Comparison of ENCODE assay signal across 9 cellular contexts in the genomic region with DNA sequence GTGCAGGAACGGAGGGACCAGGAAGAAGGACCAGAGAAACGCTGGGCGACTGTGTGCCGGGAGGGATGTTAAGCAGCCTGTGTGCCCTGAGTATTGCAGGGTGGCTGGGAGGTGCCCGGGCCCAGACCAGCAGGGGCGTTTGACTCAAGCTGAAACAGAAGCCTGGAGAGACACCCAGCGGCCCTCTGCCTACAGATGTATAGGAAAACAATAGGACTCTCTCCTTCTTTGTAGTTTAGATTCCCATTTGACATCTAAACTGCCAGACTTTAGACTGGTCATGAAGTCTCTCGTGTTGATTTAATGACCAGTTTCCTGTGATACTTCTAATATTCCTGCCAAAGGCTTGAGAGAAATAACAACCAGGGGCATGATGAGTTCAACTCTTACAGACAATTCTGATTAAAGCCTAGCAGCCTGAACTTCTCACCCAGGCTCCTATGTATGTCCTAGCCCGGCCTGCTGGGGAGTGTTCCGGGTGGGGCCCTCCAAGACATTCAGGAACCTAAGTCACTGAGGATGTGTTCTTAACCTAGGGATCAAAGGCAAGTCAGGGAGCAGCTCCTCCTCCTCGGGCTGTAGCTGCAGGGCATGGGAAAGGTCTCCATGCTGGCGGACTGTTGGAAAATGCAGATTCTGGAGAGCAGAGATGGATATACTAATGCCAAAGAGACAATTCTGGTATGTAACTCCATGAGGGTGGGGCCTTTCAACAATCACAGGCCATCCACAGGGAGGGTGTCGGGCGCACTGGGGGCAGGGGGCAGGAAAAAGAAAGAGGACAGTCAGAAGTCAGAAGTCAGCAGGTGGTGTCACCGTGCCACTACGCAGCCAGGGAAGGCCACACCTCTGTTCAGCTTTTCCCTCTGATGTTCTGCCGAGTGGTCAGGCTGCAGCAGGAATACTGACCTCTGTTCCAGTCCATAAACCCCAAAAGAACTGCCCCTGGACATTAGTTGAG.
DNase-seq lines count a peak whose midpoint lies in the region; ATAC-seq and TF ChIP-seq lines count a peak whose summit lies in the region.
"Had no signal": no experiment of that assay in that cellular context is flagged by ENCODE, and none has a peak within 500 bp of the region (broad histone marks: within the 10 kb centered on the region; RNA-seq: fewer than 3 reads in every experiment).

No MANE protein-coding gene starts in this region.

- H3K27ac ChIP-seq in heart right ventricle (peak overlapping the region; percentile 12 to 73 (median 56)), psoas muscle (no peak overlapping the region)

- H3K4me3 Mint-ChIP-seq in activated CD8-positive, alpha-beta T cell treated with anti-CD3 and anti-CD28 coated beads, Interleukin-2, amount 10 ng/mL, durations not matched to agents 7 days and 5 days, result no peak overlapping the region
- H3K4me3 Mint-ChIP-seq: activated T-helper 17 cell treated with anti-CD3 and anti-CD28 coated beads, Interleukin-2, amount 50 U/mL, for 72 hours had no signal

- H3K27ac Mint-ChIP-seq in activated CD8-positive, alpha-beta T cell treated with anti-CD3 and anti-CD28 coated beads, Interleukin-2, amount 10 ng/mL, durations not matched to agents 7 days and 5 days, result no peak overlapping the region
- H3K27ac Mint-ChIP-seq: activated T-helper 17 cell treated with anti-CD3 and anti-CD28 coated beads, Interleukin-2, amount 50 U/mL, for 72 hours had no signal

- no peak overlapping the region for H3K4me3 ChIP-seq in heart right ventricle
- no peak overlapping the region for H3K4me3 ChIP-seq in psoas muscle

- POLR2A ChIA-PET in activated CD8-positive, alpha-beta T cell treated with anti-CD3 and anti-CD28 coated beads, Interleukin-2, amount 10 ng/mL, durations not matched to agents 7 days and 5 days (lab: Charles Lee), result no interaction called here

- H3K36me3 Mint-ChIP-seq in activated CD8-positive, alpha-beta T cell treated with anti-CD3 and anti-CD28 coated beads, Interleukin-2, amount 10 ng/mL, durations not matched to agents 7 days and 5 days (ENCODE audit: low read depth), result no peaks in the 10 kb centered on the region

- H3K9me3 Mint-ChIP-seq in activated CD8-positive, alpha-beta T cell treated with anti-CD3 and anti-CD28 coated beads, Interleukin-2, amount 10 ng/mL, durations not matched to agents 7 days and 5 days (ENCODE audit: insufficient read depth), result no peaks in the 10 kb centered on the region
- H3K9me3 Mint-ChIP-seq: activated T-helper 17 cell treated with anti-CD3 and anti-CD28 coated beads, Interleukin-2, amount 50 U/mL, for 72 hours had no signal

- 67 to 78% methylated on average over 17 of the region's 17 CpGs for WGBS in heart right ventricle, 2 donors
- WGBS in psoas muscle, 3 donors, result 65 to 76% (median 73%) methylated on average over 17 of the region's 17 CpGs

- H3K4me1 ChIP-seq in heart right ventricle (peaks cover 0 to 43% (median 35%) of the 10 kb centered on the region in 9 donors), psoas muscle (no peaks in the 10 kb centered on the region)

- peaks cover 3% of the 10 kb centered on the region for H3K27me3 Mint-ChIP-seq in activated CD8-positive, alpha-beta T cell treated with anti-CD3 and anti-CD28 coated beads, Interleukin-2, amount 10 ng/mL, durations not matched to agents 7 days and 5 days (ENCODE audit: low read depth)

- peaks cover 0 to 64% (median 5%) of the 10 kb centered on the region in 9 donors for H3K36me3 ChIP-seq in heart right ventricle
- peaks cover 0 to 4% of the 10 kb centered on the region in 2 donors for H3K36me3 ChIP-seq in psoas muscle (ENCODE audit: insufficient read depth in 1 of 2, low read depth in 1 of 2)

- H3K4me1 Mint-ChIP-seq in activated CD8-positive, alpha-beta T cell treated with anti-CD3 and anti-CD28 coated beads, Interleukin-2, amount 10 ng/mL, durations not matched to agents 7 days and 5 days (ENCODE audit: low read depth), result no peaks in the 10 kb centered on the region
- H3K4me1 Mint-ChIP-seq: activated T-helper 17 cell treated with anti-CD3 and anti-CD28 coated beads, Interleukin-2, amount 50 U/mL, for 72 hours had no signal

- peak in 1 of 9 donors; percentile 7 for TF ChIP-seq CTCF in heart right ventricle (IDR thresholded peaks at IDR 0.05)
- TF ChIP-seq CTCF in psoas muscle (IDR thresholded peaks at IDR 0.05), result no peak

- peak; percentile 49 for DNase-seq in ELF-1 (ENCODE audit: low read depth, low spot score)
- DNase-seq in astrocyte of the hippocampus (ENCODE audit: low read depth, low spot score), result peak; percentile 49
- DNase-seq in heart right ventricle, result peak; percentile 49 to 73
- DNase-seq in psoas muscle, result peak in 1 of 2 donors; percentile 26
- DNase-seq in activated CD4-positive, alpha-beta T cell treated with anti-CD3 and anti-CD28 coated beads for 1 hour, result no peak
- no peak for DNase-seq in activated CD8-positive, alpha-beta T cell treated with anti-CD3 and anti-CD28 coated beads, Interleukin-2, amount 10 ng/mL, durations not matched to agents 7 days and 5 days
- no peak for DNase-seq in ureter (ENCODE audit: low spot score)
- DNase-seq in Ammon's horn (ENCODE audit: low spot score), result no peak

- H3K27me3 ChIP-seq in heart right ventricle (no peaks in the 10 kb centered on the region), psoas muscle (ENCODE audit: insufficient read depth in 3 of 3, low read length in 2 of 3) (no peaks in the 10 kb centered on the region)

- CTCF ChIA-PET in activated CD8-positive, alpha-beta T cell treated with anti-CD3 and anti-CD28 coated beads, Interleukin-2, amount 10 ng/mL, durations not matched to agents 7 days and 5 days (lab: Charles Lee), result no interaction called here

- ATAC-seq in heart right ventricle (peak; percentile 78 to 92 (median 86)), psoas muscle (peak in 3 of 4 donors; percentile 40 to 57 (median 43))
- no peak for ATAC-seq in activated CD8-positive, alpha-beta T cell treated with anti-CD3 and anti-CD28 coated beads, Interleukin-2, amount 10 ng/mL, durations not matched to agents 7 days and 5 days
- ATAC-seq: activated T-helper 17 cell treated with anti-CD3 and anti-CD28 coated beads, Interleukin-2, amount 50 U/mL, for 72 hours had no signal

- H3K9me3 ChIP-seq in heart right ventricle (no peaks in the 10 kb centered on the region), psoas muscle (no peaks in the 10 kb centered on the region)

- intact Hi-C loops in heart right ventricle (cut with DNase I) (no loop called here), psoas muscle (cut with DNase I) (no loop called here)

Comparison
In these comparisons a context has a peak if more than half of its experiments do, and no peak if none do; other contexts are left out.
1. DNase-seq: peak in ELF-1 (single experiment), astrocyte of the hippocampus (single experiment) and heart right ventricle (2 of 2); none in activated CD4-positive, alpha-beta T cell treated with anti-CD3 and anti-CD28 coated beads for 1 hour (single experiment), activated CD8-positive, alpha-beta T cell treated with anti-CD3 and anti-CD28 coated beads, Interleukin-2, amount 10 ng/mL, durations not matched to agents 7 days and 5 days (single experiment), ureter (single experiment) and Ammon's horn (single experiment).